Comparison of ENCODE assay signal across 8 cellular contexts in the genomic region with DNA sequence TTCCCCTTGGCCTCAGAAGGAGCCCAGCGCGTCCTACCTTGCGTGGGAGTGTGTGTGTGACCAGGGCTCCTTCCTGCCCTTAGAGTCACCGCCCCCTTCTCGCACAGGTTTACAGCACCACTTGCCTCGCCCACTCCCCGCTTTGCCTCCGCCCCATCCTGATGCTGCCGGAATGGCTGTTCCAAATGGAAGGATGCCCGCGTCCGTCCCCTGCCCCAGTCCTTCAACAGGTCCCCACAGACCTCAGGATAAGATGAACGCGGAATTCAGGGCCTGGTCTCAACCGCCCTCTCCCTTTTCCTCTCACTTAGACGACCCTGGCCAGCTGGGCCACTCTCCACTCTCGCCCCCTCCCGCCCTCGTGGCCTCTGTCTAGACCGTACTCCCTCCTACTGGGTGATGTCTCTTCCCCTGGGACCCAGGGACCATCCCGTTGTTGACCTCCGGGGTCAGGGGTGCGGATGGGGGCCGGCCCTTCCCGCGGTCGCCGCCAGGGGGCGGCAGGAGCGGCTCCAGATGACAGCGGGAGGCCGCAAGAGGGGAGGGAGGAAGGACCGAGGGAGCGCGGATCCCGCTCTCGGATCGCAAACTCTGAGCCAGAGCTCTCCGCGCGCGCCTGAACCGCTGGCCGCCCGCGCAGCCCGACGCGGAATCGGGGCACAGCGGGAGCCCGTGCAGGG. TPM values are rescaled to one million over a fixed set of nuclear protein-coding genes. Genes with fewer than 3 reads are reported as not detected.
DNase-seq lines count a peak whose midpoint lies in the region; ATAC-seq and TF ChIP-seq lines count a peak whose summit lies in the region.

THSD4 (plus strand) TSS at position 585 of the 680 bp plus-strand sequence.

- peak; percentile 57 for DNase-seq in A172 (ENCODE audit: low spot score)
- peak; percentile 34 to 36 for DNase-seq in NOMO-1 (lab: John Stamatoyannopoulos, UW; ENCODE audit: unreplicated experiment in 2 of 2)
- DNase-seq in activated T-cell treated with anti-CD3 and anti-CD28 coated beads, Interleukin-2, amount 50 U/mL, for 72 hours = peak; percentile 71 to 80
- DNase-seq in fibroblast of mammary gland (ENCODE audit: low read depth) = peak; percentile 71
- DNase-seq in substantia nigra (lab: John Stamatoyannopoulos, UW) = peak in 26 of 49 donors; percentile 1 to 47 (median 14)

- peak within 1 kb of the TSS; percentile 69 for H3K4me3 ChIP-seq in fibroblast of mammary gland (ENCODE audit: control insufficient read depth, low read depth, low read length)

- H3K27me3 Mint-ChIP-seq in activated T-cell treated with anti-CD3 and anti-CD28 coated beads, Interleukin-2, amount 50 U/mL, for 72 hours (ENCODE audit: low read depth) = peaks cover 38% of the 10 kb centered on the region
- H3K27me3 Mint-ChIP-seq in nephron (ENCODE audit: low read depth) = peaks cover 64% of the 10 kb centered on the region

- H3K27ac Mint-ChIP-seq in activated T-cell treated with anti-CD3 and anti-CD28 coated beads, Interleukin-2, amount 50 U/mL, for 72 hours = peak within 1 kb of the TSS; percentile 5
- H3K27ac Mint-ChIP-seq in nephron = peak within 1 kb of the TSS; percentile 52 to 61 (median 60)

- ATAC-seq in GM18511 (IDR thresholded peaks at IDR 0.05; ENCODE audit: unreplicated experiment) (peak; percentile 63), HG03175 (IDR thresholded peaks at IDR 0.05; ENCODE audit: unreplicated experiment) (peak; percentile 80)
- ATAC-seq in activated T-cell treated with anti-CD3 and anti-CD28 coated beads, Interleukin-2, amount 50 U/mL, for 72 hours (replicated peaks in 1 of 2) = peak; percentile 82 to 89

- H3K27ac ChIP-seq in substantia nigra (ENCODE audit: low read depth, low read length, poor library complexity, severe bottlenecking) = no peak within 1 kb of the TSS

- H3K36me3 Mint-ChIP-seq in activated T-cell treated with anti-CD3 and anti-CD28 coated beads, Interleukin-2, amount 50 U/mL, for 72 hours (ENCODE audit: insufficient read depth in 2 of 2) = peaks cover 0 to 2% of the 10 kb centered on the region in 2 donors
- H3K36me3 Mint-ChIP-seq in nephron (ENCODE audit: low read depth) = no peaks in the 10 kb centered on the region

- H3K4me1 Mint-ChIP-seq in activated T-cell treated with anti-CD3 and anti-CD28 coated beads, Interleukin-2, amount 50 U/mL, for 72 hours (ENCODE audit: low read depth) = peaks cover 14% of the 10 kb centered on the region
- H3K4me1 Mint-ChIP-seq in nephron = peaks cover 26% of the 10 kb centered on the region

- H3K4me3 Mint-ChIP-seq in activated T-cell treated with anti-CD3 and anti-CD28 coated beads, Interleukin-2, amount 50 U/mL, for 72 hours = peak within 1 kb of the TSS; percentile 70 to 79
- H3K4me3 Mint-ChIP-seq in nephron = peak within 1 kb of the TSS; percentile 79 to 90 (median 88)

- no peaks in the 10 kb centered on the region for H3K9me3 Mint-ChIP-seq in activated T-cell treated with anti-CD3 and anti-CD28 coated beads, Interleukin-2, amount 50 U/mL, for 72 hours
- no peaks in the 10 kb centered on the region for H3K9me3 Mint-ChIP-seq in nephron

- TF ChIP-seq CTCF in fibroblast of mammary gland (conservative IDR thresholded peaks at IDR 0.05; ENCODE audit: control insufficient read depth, insufficient read depth, low read depth, low read length) (peak; percentile 76), nephron (IDR thresholded peaks at IDR 0.05; ENCODE audit: unreplicated experiment in 3 of 3) (peak; percentile 96 to 99 (median 97))

RNA-seq across cellular contexts. Expression of gene THSD4, which starts in this region (rescaled TPM):
- 6.4 and 8.6 TPM in 2 replicates for total RNA-seq in A172 (2014; rRNA removed; shearing (Covaris generic))
- total RNA-seq in activated T-cell treated with anti-CD3 and anti-CD28 coated beads, Interleukin-2, amount 50 U/mL, for 72 hours = not detected

Comparison
In these comparisons a context has a peak if more than half of its experiments do, and no peak if none do; other contexts are left out.
1. Peak in DNase-seq and ATAC-seq in activated T-cell treated with anti-CD3 and anti-CD28 coated beads, Interleukin-2, amount 50 U/mL, for 72 hours; RNA of the gene not detected or under 1 TPM.
2. DNase-seq: peak in every context shown above with its lines; median percentile 76 in activated T-cell treated with anti-CD3 and anti-CD28 coated beads, Interleukin-2, amount 50 U/mL, for 72 hours; 71 in fibroblast of mammary gland; 57 in A172; 35 in NOMO-1; 14 in substantia nigra.